In the genomic region with DNA sequence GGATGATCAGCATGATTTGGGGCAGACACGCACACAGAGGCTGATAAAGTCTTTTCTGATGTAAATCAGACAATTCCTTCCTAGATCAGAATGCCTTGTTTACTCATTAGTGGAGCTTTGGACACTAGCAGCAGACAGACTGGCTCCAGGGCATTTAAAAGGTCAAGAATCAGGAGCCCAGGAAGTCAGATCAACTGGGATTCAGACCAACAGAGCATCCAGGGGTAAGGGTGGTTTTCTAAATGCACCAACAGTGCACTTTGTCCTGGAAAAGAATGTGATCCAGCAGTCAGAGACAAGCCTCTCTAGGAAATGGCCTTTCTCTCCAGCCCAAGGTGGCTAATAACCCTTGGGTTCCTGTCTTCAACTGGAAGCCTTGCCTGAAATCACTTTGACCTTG, we compare ENCODE assay signal across 20 cellular contexts.
A peak's percentile ranks its signal among the peaks of the same experiment; 100 is the strongest.
DNase-seq lines count a peak whose midpoint lies in the region; ATAC-seq, FAIRE-seq and TF ChIP-seq lines count a peak whose summit lies in the region.
"Had no signal": no experiment of that assay in that cellular context is flagged by ENCODE, and none has a peak within 500 bp of the region (broad histone marks: within the 10 kb centered on the region; RNA-seq: fewer than 3 reads in every experiment).

No MANE protein-coding gene starts in this region.

- no peak overlapping the region; a peak in 1 of 6 replicates for H3K4me3 ChIP-seq in HepG2 (replicated peaks in 1 of 3; ENCODE audit: insufficient read depth in 1 of 3, low read depth in 2 of 3, low read length in 3 of 3)
- no peak overlapping the region for H3K4me3 ChIP-seq in right lobe of liver
- H3K4me3 ChIP-seq in iPS-18a (ENCODE audit: low read length), result no peak overlapping the region
- no peak overlapping the region for H3K4me3 ChIP-seq in Karpas-422 (ENCODE audit: low read length)
- H3K4me3 ChIP-seq: tibial nerve had no signal

- H3K27me3 Mint-ChIP-seq in type B pancreatic cell, result no peaks in the 10 kb centered on the region

- CTCF ChIA-PET in HepG2 (lab: Yijun Ruan, JAX; ENCODE audit: low intra/inter-chr PET ratio, low total read pairs), result no interaction called here

- H3K27me3 ChIP-seq in HepG2 (ENCODE audit: control insufficient read depth in 1 of 2, insufficient read depth in 2 of 2, low read length in 2 of 2) (no peaks in the 10 kb centered on the region), right lobe of liver (no peaks in the 10 kb centered on the region), iPS-18a (ENCODE audit: control insufficient read depth, insufficient read depth, low read length) (no peaks in the 10 kb centered on the region), Karpas-422 (ENCODE audit: low read length) (no peaks in the 10 kb centered on the region)
- H3K27me3 ChIP-seq: tibial nerve had no signal

- FAIRE-seq in HepG2 (lab: Jason Lieb, UNC), result no peak
- FAIRE-seq in HTR-8/SVneo (lab: Jason Lieb, UNC), result no peak
- FAIRE-seq: GM18507, kidney, TTC549 had no signal

- H3K4me3 Mint-ChIP-seq in type B pancreatic cell, result peak overlapping the region; percentile 51
- H3K4me3 Mint-ChIP-seq: CD14-positive monocyte; memory B cell; stimulated activated naive B cell treated with anti-CD40 and anti-IgM and Interleukin-4, amounts not matched to agents 10 μg/mL and 1 μg/mL and 100 μg/mL, for 72 hours had no signal

- H3K27ac ChIP-seq in HepG2 (ENCODE audit: extremely low read length, insufficient read depth, low read length) (peak overlapping the region; percentile 41), right lobe of liver (no peak overlapping the region), iPS-18a (ENCODE audit: low read length) (peak overlapping the region; percentile 3), Karpas-422 (ENCODE audit: low read length) (no peak overlapping the region)
- H3K27ac ChIP-seq: tibial nerve had no signal

- TF ChIP-seq CTCF in HepG2 (CRISPR knock-in tag; IDR thresholded peaks at IDR 0.05) (no peak), right lobe of liver (IDR thresholded peaks at IDR 0.05) (no peak), type B pancreatic cell (conservative IDR thresholded peaks at IDR 0.05) (no peak)

- H3K27ac Mint-ChIP-seq in type B pancreatic cell, result peak overlapping the region; percentile 89
- H3K27ac Mint-ChIP-seq: CD14-positive monocyte; memory B cell; stimulated activated naive B cell treated with anti-CD40 and anti-IgM and Interleukin-4, amounts not matched to agents 10 μg/mL and 1 μg/mL and 100 μg/mL, for 72 hours had no signal

- peaks cover 16% of the 10 kb centered on the region for H3K4me1 Mint-ChIP-seq in type B pancreatic cell (ENCODE audit: unreplicated experiment)
- H3K4me1 Mint-ChIP-seq: CD14-positive monocyte; memory B cell; stimulated activated naive B cell treated with anti-CD40 and anti-IgM and Interleukin-4, amounts not matched to agents 10 μg/mL and 1 μg/mL and 100 μg/mL, for 72 hours had no signal

- BruUV-seq in HepG2 (replicated peaks; lab: Mats Ljungman, UMichigan), result no TSS peak

- 0% methylated on average over 1 of the region's 1 CpG for WGBS in HepG2 (ENCODE audit: low lambda C conversion rate)
- 33% methylated on average over 1 of the region's 1 CpG for WGBS in right lobe of liver (ENCODE audit: insufficient coverage, low coverage, low lambda C conversion rate, missing lambda C conversion rate)

- no peak for TF ChIP-seq POLR2A in HepG2 (IDR thresholded peaks at IDR 0.05; ENCODE audit: insufficient read depth in 1 of 2, low read depth in 2 of 2, low read length in 2 of 2)
- TF ChIP-seq POLR2A in right lobe of liver (IDR thresholded peaks at IDR 0.05), result no peak

- H3K9ac ChIP-seq in HepG2 (ENCODE audit: insufficient read depth, low read depth, low read length), result no peak overlapping the region
- peak overlapping the region; percentile 3 for H3K9ac ChIP-seq in iPS-18a (ENCODE audit: low read length)
- no peak overlapping the region for H3K9ac ChIP-seq in Karpas-422 (ENCODE audit: low read length)

- intact Hi-C loops in HepG2 (cut with micrococcal nuclease; ENCODE audit: unreplicated experiment), result no loop called here
- intact Hi-C loops in right lobe of liver (cut with DNase I), result no loop called here

- no peaks in the 10 kb centered on the region for H3K9me3 ChIP-seq in HepG2 (ENCODE audit: low read length)
- peaks cover 0 to 3% (median 0%) of the 10 kb centered on the region in 4 donors for H3K9me3 ChIP-seq in right lobe of liver
- no peaks in the 10 kb centered on the region for H3K9me3 ChIP-seq in iPS-18a (ENCODE audit: control insufficient read depth, low read depth, low read length)
- H3K9me3 ChIP-seq in Karpas-422 (ENCODE audit: low read length), result no peaks in the 10 kb centered on the region

- peak; percentile 68 for ATAC-seq in HepG2
- ATAC-seq in right lobe of liver, result no peak
- no peak for ATAC-seq in HG03025 (IDR thresholded peaks at IDR 0.05; ENCODE audit: low FRiP score, unreplicated experiment)

- H3K4me1 ChIP-seq in HepG2 (ENCODE audit: insufficient read depth, low read length) (peaks cover 25% of the 10 kb centered on the region), right lobe of liver (no peaks in the 10 kb centered on the region), iPS-18a (ENCODE audit: control insufficient read depth, low read depth, low read length) (peaks cover 24% of the 10 kb centered on the region), Karpas-422 (ENCODE audit: low read length) (no peaks in the 10 kb centered on the region)
- H3K4me1 ChIP-seq: tibial nerve had no signal

- H3K9me3 Mint-ChIP-seq in type B pancreatic cell, result peaks cover 9% of the 10 kb centered on the region

- H3K79me2 ChIP-seq in HepG2 (ENCODE audit: insufficient read depth, low read length) (no peaks in the 10 kb centered on the region), Karpas-422 (ENCODE audit: low read length) (no peaks in the 10 kb centered on the region)

- no peak for TF ChIP-seq RAD21 in HepG2 (CRISPR knock-in tag; IDR thresholded peaks at IDR 0.05)

- peak; percentile 59 for DNase-seq in HepG2 (ENCODE audit: low spot score)
- no peak for DNase-seq in right lobe of liver
- DNase-seq in NCI-H748 (lab: John Stamatoyannopoulos, UW; ENCODE audit: unreplicated experiment), result peak; percentile 89
- DNase-seq in type B pancreatic cell (ENCODE audit: extremely low spot score, unreplicated experiment), result no peak
- no peak for DNase-seq in Karpas-422
- no peak for DNase-seq in HTR-8/SVneo (ENCODE audit: insufficient read length, low spot score)
- DNase-seq: activated CD4-positive, alpha-beta T cell treated with anti-CD3 and anti-CD28 coated beads, Interleukin-2, amount 50 U/mL, for 4 hours; activated naive CD4-positive, alpha-beta T cell; effector CD8-positive, alpha-beta T cell; GOT3; kidney; NK-92 treated with Interleukin-12 subunit alpha and Interleukin-12 subunit beta, amount 100 ng/mL, for 24 hours; stimulated activated naive B cell treated with anti-CD40 and anti-IgM and Interleukin-4, amounts not matched to agents 10 μg/mL and 1 μg/mL and 100 μg/mL, for 72 hours had no signal

- TF ChIP-seq EP300 in HepG2 (IDR thresholded peaks at IDR 0.05; ENCODE audit: low read depth in 2 of 2, low read length in 2 of 2) (peak in 1 of 2 experiments; percentile 14; a peak in 1 of 4 replicates), HepG2 (CRISPR knock-in tag; IDR thresholded peaks at IDR 0.05; ENCODE audit: borderline replicate concordance) (no peak)

- no peaks in the 10 kb centered on the region for H3K36me3 Mint-ChIP-seq in type B pancreatic cell
- H3K36me3 Mint-ChIP-seq: CD14-positive monocyte; memory B cell; stimulated activated naive B cell treated with anti-CD40 and anti-IgM and Interleukin-4, amounts not matched to agents 10 μg/mL and 1 μg/mL and 100 μg/mL, for 72 hours had no signal

- H3K36me3 ChIP-seq in HepG2 (replicated peaks in 1 of 2; ENCODE audit: control insufficient read depth in 1 of 2, insufficient read depth in 2 of 2, low read length in 2 of 2) (no peaks in the 10 kb centered on the region), right lobe of liver (no peaks in the 10 kb centered on the region), iPS-18a (ENCODE audit: control insufficient read depth, low read depth, low read length) (no peaks in the 10 kb centered on the region), Karpas-422 (ENCODE audit: insufficient read depth, low read length) (no peaks in the 10 kb centered on the region)
- H3K36me3 ChIP-seq: tibial nerve had no signal

- H3K4me2 ChIP-seq in HepG2 (ENCODE audit: low read depth, low read length), result peak overlapping the region; percentile 22
- H3K4me2 ChIP-seq in Karpas-422 (ENCODE audit: low read depth, low read length, poor library complexity, severe bottlenecking), result no peak overlapping the region

- H4K20me1 ChIP-seq in HepG2 (ENCODE audit: insufficient read depth, low read length) (no peaks in the 10 kb centered on the region), Karpas-422 (ENCODE audit: insufficient read depth, low read depth, low read length) (no peaks in the 10 kb centered on the region)

- POLR2A ChIA-PET in HepG2 (lab: Yijun Ruan, JAX), result no interaction called here

- no peaks in the 10 kb centered on the region for H3K9me2 ChIP-seq in Karpas-422 (replicated peaks; ENCODE audit: insufficient read depth, low read length)

- no peak overlapping the region for H2AFZ ChIP-seq in HepG2 (ENCODE audit: low read length)
- H2AFZ ChIP-seq in Karpas-422 (ENCODE audit: low read length), result no peak overlapping the region

- in situ Hi-C loops in HepG2 (cut with HindIII; ENCODE audit: extremely low pct_ligation_motif_present, low pct_unique_long_range_greater_than_20kb), result no loop called here

TF ChIP-seq in HepG2, 621 proteins besides CTCF, POLR2A, EP300 and RAD21:
- TF ChIP-seq, protein P1, sequence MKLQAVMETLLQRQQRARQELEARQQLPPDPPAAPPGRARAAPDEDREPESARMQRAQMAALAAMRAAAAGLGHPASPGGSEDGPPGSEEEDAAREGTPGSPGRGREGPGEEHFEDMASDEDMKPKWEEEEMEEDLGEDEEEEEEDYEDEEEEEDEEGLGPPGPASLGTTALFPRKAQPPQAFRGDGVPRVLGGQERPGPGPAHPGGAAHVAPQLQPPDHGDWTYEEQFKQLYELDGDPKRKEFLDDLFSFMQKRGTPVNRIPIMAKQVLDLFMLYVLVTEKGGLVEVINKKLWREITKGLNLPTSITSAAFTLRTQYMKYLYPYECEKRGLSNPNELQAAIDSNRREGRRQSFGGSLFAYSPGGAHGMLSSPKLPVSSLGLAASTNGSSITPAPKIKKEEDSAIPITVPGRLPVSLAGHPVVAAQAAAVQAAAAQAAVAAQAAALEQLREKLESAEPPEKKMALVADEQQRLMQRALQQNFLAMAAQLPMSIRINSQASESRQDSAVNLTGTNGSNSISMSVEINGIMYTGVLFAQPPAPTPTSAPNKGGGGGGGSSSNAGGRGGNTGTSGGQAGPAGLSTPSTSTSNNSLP (IDR thresholded peaks at IDR 0.05; ENCODE audit: low read depth, low read length), result 0 out of 2 replicates have a peak, but pooled peaks have one; percentile 2
- TF ChIP-seq BCL6 (CRISPR knock-in tag; IDR thresholded peaks at IDR 0.05) (peak; percentile 66), SIX1 (CRISPR knock-in tag; IDR thresholded peaks at IDR 0.05; ENCODE audit: borderline replicate concordance) (no peak), NCOR1 (IDR thresholded peaks at IDR 0.05; ENCODE audit: borderline replicate concordance, low read length) (0 out of 2 replicates have a peak, but pooled peaks have one; percentile 23)

Comparison
In these comparisons a context has a peak if more than half of its experiments do, and no peak if none do; other contexts are left out.
1. DNase-seq: peak in HepG2 (single experiment) and NCI-H748 (single experiment); none in right lobe of liver (0 of 3), type B pancreatic cell (single experiment), Karpas-422 (single experiment) and HTR-8/SVneo (single experiment).
2. H3K27ac ChIP-seq: peak in HepG2 (single experiment) and iPS-18a (single experiment); none in right lobe of liver (0 of 3) and Karpas-422 (single experiment).